Comparison of ENCODE assay signal across 8 cellular contexts in the genomic region with DNA sequence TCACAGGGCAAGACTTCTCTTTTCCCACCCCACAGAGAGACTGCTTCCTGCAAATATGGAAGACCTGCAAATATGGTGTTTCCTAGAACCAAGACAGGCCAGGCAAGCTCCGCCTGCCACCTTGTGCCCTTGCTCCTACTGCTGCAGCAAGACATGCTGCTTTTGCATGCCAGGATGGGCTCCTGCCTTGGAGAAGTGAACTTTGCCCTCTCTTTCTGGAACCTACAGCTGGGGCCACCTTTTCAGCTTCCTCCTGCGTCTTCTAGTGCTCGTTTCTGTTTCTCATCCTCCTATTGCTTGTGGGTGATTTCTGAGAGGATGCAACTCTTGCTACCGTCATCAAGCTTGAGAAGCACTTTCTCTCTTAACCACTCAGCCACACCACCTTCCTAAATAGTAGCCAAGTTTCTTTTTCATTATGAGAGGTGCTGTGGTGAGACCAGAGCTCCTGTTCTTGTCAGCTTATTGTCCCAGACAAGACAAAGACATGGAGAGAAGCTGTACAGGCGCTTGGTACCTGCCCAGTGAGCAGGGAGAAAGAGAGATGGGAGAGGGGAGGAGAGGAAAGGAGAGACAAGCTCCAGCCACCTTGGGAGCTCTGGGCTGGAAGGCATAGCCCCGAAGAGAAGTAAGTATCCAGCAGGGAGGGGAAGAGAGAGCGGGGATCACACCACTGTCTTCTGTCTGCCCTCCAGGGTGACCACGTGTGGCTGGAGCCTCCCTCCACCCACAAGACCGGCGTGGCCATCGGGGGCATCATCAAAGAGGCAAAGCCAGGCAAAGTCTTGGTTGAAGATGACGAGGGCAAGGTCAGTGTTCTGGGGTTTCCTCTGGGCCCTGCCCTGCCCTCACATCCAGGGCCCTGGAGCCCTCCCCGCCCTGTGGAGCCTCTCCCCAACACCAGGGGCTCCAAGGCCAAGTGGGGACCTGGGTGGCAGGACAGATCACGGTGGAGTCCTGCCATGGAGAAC.
DNase-seq lines count a peak whose midpoint lies in the region; ATAC-seq and TF ChIP-seq lines count a peak whose summit lies in the region.

No MANE protein-coding gene starts in this region.

- peaks cover 6% of the 10 kb centered on the region for H3K27me3 Mint-ChIP-seq in memory B cell

- no peak for TF ChIP-seq CTCF in foreskin fibroblast (IDR thresholded peaks at IDR 0.05; ENCODE audit: low read depth, low read length)

- peaks cover 4% of the 10 kb centered on the region for H3K9me3 Mint-ChIP-seq in memory B cell

- H3K4me3 ChIP-seq in foreskin fibroblast (ENCODE audit: low read depth in 1 of 2, low read length in 2 of 2) = no peak overlapping the region

- H3K4me1 Mint-ChIP-seq in memory B cell = peaks cover 14% of the 10 kb centered on the region

- ATAC-seq in GM18861 (IDR thresholded peaks at IDR 0.05; ENCODE audit: unreplicated experiment) (peak; percentile 99), GM21515 (IDR thresholded peaks at IDR 0.05; ENCODE audit: unreplicated experiment) (peak; percentile 97), HG03521 (IDR thresholded peaks at IDR 0.05; ENCODE audit: unreplicated experiment) (peak; percentile 97), memory B cell (ENCODE audit: low read depth) (peak; percentile 92)

- peak overlapping the region; percentile 45 for H3K27ac Mint-ChIP-seq in memory B cell

- H3K4me3 Mint-ChIP-seq in memory B cell = no peak overlapping the region

- H3K36me3 Mint-ChIP-seq in memory B cell = peaks cover 4% of the 10 kb centered on the region

- DNase-seq in memory B cell (ENCODE audit: low spot score in 2 of 2) = no peak
- no peak for DNase-seq in foreskin fibroblast
- DNase-seq in amniotic stem cell (lab: John Stamatoyannopoulos, UW) = no peak
- no peak for DNase-seq in HuH-7 (ENCODE audit: low spot score)
- no peak for DNase-seq in NCI-H1436 (lab: John Stamatoyannopoulos, UW)
